2 cellular contexts compared by ENCODE assay signal in genomic region chr11:102685769-102686168, GRCh38.
TF ChIP-seq lines count a peak whose summit lies in the region.

No MANE protein-coding gene starts in this region.

TF ChIP-seq in GM23338, 12 proteins besides CTCF, POLR2A, EP300 and RAD21:
- TF ChIP-seq, protein P1, sequence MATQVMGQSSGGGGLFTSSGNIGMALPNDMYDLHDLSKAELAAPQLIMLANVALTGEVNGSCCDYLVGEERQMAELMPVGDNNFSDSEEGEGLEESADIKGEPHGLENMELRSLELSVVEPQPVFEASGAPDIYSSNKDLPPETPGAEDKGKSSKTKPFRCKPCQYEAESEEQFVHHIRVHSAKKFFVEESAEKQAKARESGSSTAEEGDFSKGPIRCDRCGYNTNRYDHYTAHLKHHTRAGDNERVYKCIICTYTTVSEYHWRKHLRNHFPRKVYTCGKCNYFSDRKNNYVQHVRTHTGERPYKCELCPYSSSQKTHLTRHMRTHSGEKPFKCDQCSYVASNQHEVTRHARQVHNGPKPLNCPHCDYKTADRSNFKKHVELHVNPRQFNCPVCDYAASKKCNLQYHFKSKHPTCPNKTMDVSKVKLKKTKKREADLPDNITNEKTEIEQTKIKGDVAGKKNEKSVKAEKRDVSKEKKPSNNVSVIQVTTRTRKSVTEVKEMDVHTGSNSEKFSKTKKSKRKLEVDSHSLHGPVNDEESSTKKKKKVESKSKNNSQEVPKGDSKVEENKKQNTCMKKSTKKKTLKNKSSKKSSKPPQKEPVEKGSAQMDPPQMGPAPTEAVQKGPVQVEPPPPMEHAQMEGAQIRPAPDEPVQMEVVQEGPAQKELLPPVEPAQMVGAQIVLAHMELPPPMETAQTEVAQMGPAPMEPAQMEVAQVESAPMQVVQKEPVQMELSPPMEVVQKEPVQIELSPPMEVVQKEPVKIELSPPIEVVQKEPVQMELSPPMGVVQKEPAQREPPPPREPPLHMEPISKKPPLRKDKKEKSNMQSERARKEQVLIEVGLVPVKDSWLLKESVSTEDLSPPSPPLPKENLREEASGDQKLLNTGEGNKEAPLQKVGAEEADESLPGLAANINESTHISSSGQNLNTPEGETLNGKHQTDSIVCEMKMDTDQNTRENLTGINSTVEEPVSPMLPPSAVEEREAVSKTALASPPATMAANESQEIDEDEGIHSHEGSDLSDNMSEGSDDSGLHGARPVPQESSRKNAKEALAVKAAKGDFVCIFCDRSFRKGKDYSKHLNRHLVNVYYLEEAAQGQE (IDR thresholded peaks at IDR 0.05; ENCODE audit: unreplicated experiment), result no peak
- TF ChIP-seq ZNF331 (CRISPR knock-in tag; IDR thresholded peaks at IDR 0.05; ENCODE audit: low read depth), result no peak
- no peak; the same call in 1 of the 2 replicates for TF ChIP-seq NANOG (IDR thresholded peaks at IDR 0.05; ENCODE audit: borderline replicate concordance)
- no peak for TF ChIP-seq POLR2AphosphoS5 (IDR thresholded peaks at IDR 0.05; ENCODE audit: low read depth)
- TF ChIP-seq EZH2phosphoT487 (IDR thresholded peaks at IDR 0.05; ENCODE audit: unreplicated experiment), result no peak
- no peak for TF ChIP-seq ETS1 (IDR thresholded peaks at IDR 0.05)
- no peak for TF ChIP-seq CREB1 (CRISPR knock-in tag; IDR thresholded peaks at IDR 0.05; ENCODE audit: low read depth)
- TF ChIP-seq EZH2 (IDR thresholded peaks at IDR 0.05; ENCODE audit: low read depth, unreplicated experiment), result no peak

TF ChIP-seq in K562, 482 proteins besides CTCF, POLR2A, EP300 and RAD21:
- TF ChIP-seq SPI1 (IDR thresholded peaks at IDR 0.05; ENCODE audit: borderline replicate concordance, low read depth, low read length) (peak; percentile 68; the same call in 1 of the 2 replicates), ZNF280A (IDR thresholded peaks at IDR 0.05; ENCODE audit: low read depth, partially characterized antibody) (no peak)
TF ChIP-seq in K562: peak in this region for 1.
